Comparison of ENCODE assay signal across 22 cellular contexts in the genomic region with DNA sequence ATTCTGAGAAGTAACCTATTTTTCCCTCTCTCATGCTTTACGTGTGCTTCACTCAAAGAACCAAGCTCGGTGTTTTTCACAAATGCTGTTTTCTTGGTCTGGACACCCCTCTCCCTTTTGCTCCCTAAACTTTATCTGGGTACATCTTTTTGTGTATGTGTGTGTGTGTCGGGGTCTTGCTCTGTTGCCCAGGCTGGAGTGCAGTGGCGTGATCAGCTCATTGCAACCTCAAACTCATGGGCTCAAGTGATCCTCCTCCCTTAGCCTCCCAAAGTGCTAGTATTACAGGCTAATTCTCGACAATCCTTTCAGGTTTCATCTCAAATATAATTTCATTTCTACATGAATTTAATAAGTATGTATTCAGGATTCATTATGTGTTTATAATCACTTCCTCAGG.
"Had no signal": no experiment of that assay in that cellular context is flagged by ENCODE, and none has a peak within 500 bp of the region (broad histone marks: within the 10 kb centered on the region; RNA-seq: fewer than 3 reads in every experiment).

No MANE protein-coding gene starts in this region.

- H3K9me3 ChIP-seq: left ventricle myocardium inferior, lower lobe of right lung, testis, tibial nerve, upper lobe of right lung, vagina had no signal

- H3K4me3 ChIP-seq: dorsolateral prefrontal cortex, hepatocyte, left ventricle myocardium inferior, lower lobe of right lung, testis, tibial nerve, upper lobe of right lung, vagina had no signal

- H3K27ac ChIP-seq: dorsolateral prefrontal cortex, hepatocyte, left ventricle myocardium inferior, lower lobe of right lung, tibial nerve, upper lobe of right lung, vagina had no signal

- H3K27ac Mint-ChIP-seq: mesothelial cell of epicardium had no signal

- H3K4me2 ChIP-seq: hepatocyte had no signal

- H3K36me3 Mint-ChIP-seq: mesothelial cell of epicardium, natural killer cell had no signal

- H3K9me3 Mint-ChIP-seq: mesothelial cell of epicardium; natural killer cell; stimulated activated naive CD8-positive, alpha-beta T cell treated with anti-CD3 and anti-CD28 coated beads, Interleukin-15, amount 100 ng/mL, for 72 hours had no signal

- ATAC-seq: left cardiac atrium; lower lobe of right lung; natural killer cell; right cardiac atrium; stimulated activated naive B cell treated with anti-CD40 and anti-IgM and Interleukin-4, amounts not matched to agents 10 μg/mL and 1 μg/mL and 100 μg/mL, for 72 hours; stimulated activated naive CD8-positive, alpha-beta T cell treated with anti-CD3 and anti-CD28 coated beads, Interleukin-15, amount 100 ng/mL, for 72 hours; upper lobe of right lung had no signal

- H3K4me3 Mint-ChIP-seq: mesothelial cell of epicardium; natural killer cell; neural crest cell; stimulated activated naive CD8-positive, alpha-beta T cell treated with anti-CD3 and anti-CD28 coated beads, Interleukin-15, amount 100 ng/mL, for 72 hours had no signal

- H3K27me3 ChIP-seq: dorsolateral prefrontal cortex, hepatocyte, testis, tibial nerve, upper lobe of right lung, vagina had no signal

- H3K4me1 ChIP-seq: left ventricle myocardium inferior, lower lobe of right lung, upper lobe of right lung, vagina had no signal

- H3K27me3 Mint-ChIP-seq: memory B cell; stimulated activated naive B cell treated with anti-CD40 and anti-IgM and Interleukin-4, amounts not matched to agents 10 μg/mL and 1 μg/mL and 100 μg/mL, for 72 hours; stimulated activated naive CD8-positive, alpha-beta T cell treated with anti-CD3 and anti-CD28 coated beads, Interleukin-15, amount 100 ng/mL, for 72 hours had no signal

- DNase-seq: dorsolateral prefrontal cortex; effector CD8-positive, alpha-beta T cell; foreskin melanocyte; head of caudate nucleus; kidney; left cardiac atrium; left ventricle myocardium inferior; lower lobe of right lung; natural killer cell; posterior cingulate gyrus; right cardiac atrium; stimulated activated CD4-positive, alpha-beta T cell treated with anti-CD3 and anti-CD28 coated beads, Interleukin-4, amount 100 ng/mL, for 1 hour; stimulated activated naive B cell treated with anti-CD40 and anti-IgM and Interleukin-4, amounts not matched to agents 10 μg/mL and 1 μg/mL and 100 μg/mL, for 72 hours; stimulated activated naive CD8-positive, alpha-beta T cell treated with anti-CD3 and anti-CD28 coated beads, Interleukin-15, amount 100 ng/mL, for 72 hours; testis; upper lobe of right lung had no signal

- H3K4me1 Mint-ChIP-seq: natural killer cell; stimulated activated naive CD8-positive, alpha-beta T cell treated with anti-CD3 and anti-CD28 coated beads, Interleukin-15, amount 100 ng/mL, for 72 hours had no signal

- H2AFZ ChIP-seq: hepatocyte had no signal
